Comparison of ENCODE assay signal across 1 cellular context in genomic region chr22:19937616-19938473, GRCh38.
TF ChIP-seq lines count a peak whose summit lies in the region.

No MANE protein-coding gene starts in this region.

TF ChIP-seq in HepG2, 621 proteins besides CTCF, POLR2A, EP300 and RAD21 (continued from another document):
- TF ChIP-seq LBX2 (CRISPR knock-in tag; IDR thresholded peaks at IDR 0.05; ENCODE audit: borderline replicate concordance) (no peak), AHDC1 (CRISPR knock-in tag; IDR thresholded peaks at IDR 0.05; ENCODE audit: borderline replicate concordance) (no peak), CREB1 (IDR thresholded peaks at IDR 0.05) (peak; percentile 10; the same call in 1 of the 2 replicates), CREB1 (CRISPR knock-in tag; IDR thresholded peaks at IDR 0.05) (0 out of 2 replicates have a peak, but pooled peaks have one; percentile 8), GMEB1 (CRISPR knock-in tag; IDR thresholded peaks at IDR 0.05; ENCODE audit: borderline replicate concordance) (0 out of 2 replicates have a peak, but pooled peaks have one; percentile 28), ZNF572 (CRISPR knock-in tag; IDR thresholded peaks at IDR 0.05) (no peak), ATF7 (IDR thresholded peaks at IDR 0.05) (no peak), ATF7 (CRISPR knock-in tag; IDR thresholded peaks at IDR 0.05) (no peak), NFE2 (CRISPR knock-in tag; IDR thresholded peaks at IDR 0.05) (no peak), ATF6 (CRISPR knock-in tag; conservative IDR thresholded peaks at IDR 0.05) (no peak), FOXP4 (CRISPR knock-in tag; IDR thresholded peaks at IDR 0.05) (peak; percentile 73), KLF9 (CRISPR knock-in tag; IDR thresholded peaks at IDR 0.05; ENCODE audit: low read depth) (no peak), ATF3 (CRISPR knock-in tag; IDR thresholded peaks at IDR 0.05) (no peak), JUN (CRISPR knock-in tag; IDR thresholded peaks at IDR 0.05) (no peak), DPF2 (CRISPR knock-in tag; IDR thresholded peaks at IDR 0.05; ENCODE audit: borderline replicate concordance, low read depth) (peak; percentile 59), ZBTB7B (CRISPR knock-in tag; IDR thresholded peaks at IDR 0.05) (no peak), ZNF614 (CRISPR knock-in tag; IDR thresholded peaks at IDR 0.05; ENCODE audit: borderline replicate concordance) (peak; percentile 49; the same call in 1 of the 2 replicates), SIX4 (CRISPR knock-in tag; IDR thresholded peaks at IDR 0.05) (no peak), SOX6 (IDR thresholded peaks at IDR 0.05) (no peak), SOX6 (CRISPR knock-in tag; IDR thresholded peaks at IDR 0.05) (peak; percentile 67), ELF3 (CRISPR knock-in tag; IDR thresholded peaks at IDR 0.05) (peak; percentile 73)
